1 cellular context compared by ENCODE assay signal in the genomic region with DNA sequence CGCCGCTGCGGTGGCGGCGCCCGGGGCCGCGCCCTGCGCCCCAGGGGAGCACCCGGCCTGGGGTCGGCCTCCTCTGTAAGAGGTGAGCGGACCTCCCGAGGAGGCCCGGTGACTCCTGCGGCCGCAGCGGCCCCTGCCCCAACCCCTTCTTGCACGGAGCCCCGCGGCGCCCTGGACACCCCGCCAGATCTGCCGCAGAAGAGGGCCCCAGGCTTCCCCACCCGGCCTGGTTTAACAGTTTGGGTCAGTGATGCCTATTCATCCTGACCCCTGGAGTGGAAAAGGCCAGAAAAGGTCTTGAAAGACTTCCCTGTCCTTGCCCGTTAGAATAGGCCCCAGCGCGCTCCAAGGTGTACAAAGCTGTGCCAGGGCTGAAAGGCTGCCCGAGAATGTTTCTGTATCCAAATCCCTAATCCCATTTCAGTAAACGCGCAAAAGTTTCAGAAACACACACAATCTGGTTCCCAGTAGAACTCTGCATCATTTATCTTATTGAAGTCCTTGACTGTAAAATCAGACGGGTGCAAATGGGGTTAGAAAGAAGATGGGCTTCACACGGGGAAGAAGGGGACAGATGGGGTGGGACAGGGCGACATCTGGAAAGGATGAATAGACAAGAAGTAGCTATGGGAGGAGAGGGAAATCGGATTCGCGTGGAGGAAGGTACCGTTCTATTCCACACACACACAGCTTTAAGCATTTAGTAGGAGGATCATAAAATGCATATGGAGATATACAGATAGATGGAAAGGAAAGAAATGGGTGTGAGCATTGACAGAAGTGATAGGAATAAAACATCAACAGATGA.
TF ChIP-seq lines count a peak whose summit lies in the region.

No MANE protein-coding gene starts in this region.

TF ChIP-seq in H1, 55 proteins besides CTCF, POLR2A, EP300 and RAD21:
- TF ChIP-seq, protein P1, sequence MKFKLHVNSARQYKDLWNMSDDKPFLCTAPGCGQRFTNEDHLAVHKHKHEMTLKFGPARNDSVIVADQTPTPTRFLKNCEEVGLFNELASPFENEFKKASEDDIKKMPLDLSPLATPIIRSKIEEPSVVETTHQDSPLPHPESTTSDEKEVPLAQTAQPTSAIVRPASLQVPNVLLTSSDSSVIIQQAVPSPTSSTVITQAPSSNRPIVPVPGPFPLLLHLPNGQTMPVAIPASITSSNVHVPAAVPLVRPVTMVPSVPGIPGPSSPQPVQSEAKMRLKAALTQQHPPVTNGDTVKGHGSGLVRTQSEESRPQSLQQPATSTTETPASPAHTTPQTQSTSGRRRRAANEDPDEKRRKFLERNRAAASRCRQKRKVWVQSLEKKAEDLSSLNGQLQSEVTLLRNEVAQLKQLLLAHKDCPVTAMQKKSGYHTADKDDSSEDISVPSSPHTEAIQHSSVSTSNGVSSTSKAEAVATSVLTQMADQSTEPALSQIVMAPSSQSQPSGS (IDR thresholded peaks at IDR 0.05; ENCODE audit: low read length) = no peak
- TF ChIP-seq HDAC6 (IDR thresholded peaks at IDR 0.05; ENCODE audit: low read depth, low read length) = no peak
- no peak for TF ChIP-seq POU5F1 (IDR thresholded peaks at IDR 0.05; ENCODE audit: low read depth, low read length)
- no peak for TF ChIP-seq POLR2AphosphoS5 (IDR thresholded peaks at IDR 0.05; ENCODE audit: low read depth, low read length)
- TF ChIP-seq CHD1 (IDR thresholded peaks at IDR 0.05; ENCODE audit: low read depth, low read length) = no peak
- TF ChIP-seq, protein P2, sequence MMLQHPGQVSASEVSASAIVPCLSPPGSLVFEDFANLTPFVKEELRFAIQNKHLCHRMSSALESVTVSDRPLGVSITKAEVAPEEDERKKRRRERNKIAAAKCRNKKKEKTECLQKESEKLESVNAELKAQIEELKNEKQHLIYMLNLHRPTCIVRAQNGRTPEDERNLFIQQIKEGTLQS (IDR thresholded peaks at IDR 0.05; ENCODE audit: insufficient read depth, low read depth, low read length) = no peak
- no peak for TF ChIP-seq TCF12 (IDR thresholded peaks at IDR 0.05; ENCODE audit: low read depth, low read length)
- TF ChIP-seq EGR1 (IDR thresholded peaks at IDR 0.05; ENCODE audit: borderline replicate concordance, low read depth, low read length) = no peak
